35 cellular contexts compared by ENCODE assay signal in genomic region chr2:16587629-16588028, GRCh38.
"Had no signal": no experiment of that assay in that cellular context is flagged by ENCODE, and none has a peak within 500 bp of the region (broad histone marks: within the 10 kb centered on the region; RNA-seq: fewer than 3 reads in every experiment).

No MANE protein-coding gene starts in this region.

- H3K27ac ChIP-seq: adrenal gland, body of pancreas, brain microvascular endothelial cell, breast epithelium, VCaP had no signal

- H3K4me1 Mint-ChIP-seq: activated CD4-positive, alpha-beta T cell treated with anti-CD3 and anti-CD28 coated beads, Interleukin-2, amount 10 ng/mL, durations not matched to agents 24 days and 14 days; activated naive CD4-positive, alpha-beta T cell treated with anti-CD3 and anti-CD28 coated beads, Interleukin-2, amount 10 ng/mL, durations not matched to agents 7 days and 5 days; activated naive CD4-positive, alpha-beta T cell treated with anti-CD3 and anti-CD28 coated beads, Interleukin-2, amount 50 U/mL, for 24 hours; activated naive CD8-positive, alpha-beta T cell treated with anti-CD3 and anti-CD28 coated beads for 36 hours; activated T-helper 17 cell treated with anti-CD3 and anti-CD28 coated beads, Interleukin-2, amount 50 U/mL, for 72 hours had no signal

- H3K36me3 Mint-ChIP-seq: activated CD4-positive, alpha-beta memory T cell treated with anti-CD3 and anti-CD28 coated beads for 36 hours; activated naive CD4-positive, alpha-beta T cell treated with anti-CD3 and anti-CD28 coated beads, Interleukin-2, amount 10 ng/mL, durations not matched to agents 7 days and 5 days; activated naive CD4-positive, alpha-beta T cell treated with anti-CD3 and anti-CD28 coated beads, Interleukin-2, amount 50 U/mL, for 24 hours; activated naive CD8-positive, alpha-beta T cell treated with anti-CD3 and anti-CD28 coated beads for 36 hours had no signal

- FAIRE-seq: astrocyte, TTC549 had no signal

- H3K27me3 Mint-ChIP-seq: activated B cell treated with CpG ODN at 0.5 μM for 24 hours; activated CD4-positive, alpha-beta T cell treated with anti-CD3 and anti-CD28 coated beads, Interleukin-2, amount 10 ng/mL, durations not matched to agents 24 days and 14 days; activated naive CD4-positive, alpha-beta T cell treated with anti-CD3 and anti-CD28 coated beads, Interleukin-2, amount 10 ng/mL, durations not matched to agents 7 days and 5 days had no signal

- H3K9me3 Mint-ChIP-seq: activated CD4-positive, alpha-beta memory T cell treated with anti-CD3 and anti-CD28 coated beads for 36 hours; activated CD4-positive, alpha-beta T cell treated with anti-CD3 and anti-CD28 coated beads, Interleukin-2, amount 10 ng/mL, durations not matched to agents 24 days and 14 days; activated CD8-positive, alpha-beta T cell treated with anti-CD3 and anti-CD28 coated beads for 36 hours; activated naive CD4-positive, alpha-beta T cell treated with anti-CD3 and anti-CD28 coated beads, Interleukin-2, amount 10 ng/mL, durations not matched to agents 7 days and 5 days; activated naive CD4-positive, alpha-beta T cell treated with anti-CD3 and anti-CD28 coated beads, Interleukin-2, amount 50 U/mL, for 24 hours; activated naive CD8-positive, alpha-beta T cell treated with anti-CD3 and anti-CD28 coated beads for 36 hours; activated T-cell treated with anti-CD3 and anti-CD28 coated beads, Interleukin-2, amount 50 U/mL, for 4 hours; activated T-helper 1 cell treated with anti-CD3 and anti-CD28 coated beads, Interleukin-12 subunit alpha, Interleukin-12 subunit beta, Interleukin-2, Interleukin-4 antibody, amounts not matched to agents 30 ng/mL and 10 ng/mL and 1 ng/mL, durations not matched to agents 14 hours and 24 hours and 36 hours; activated T-helper 17 cell treated with anti-CD3 and anti-CD28 coated beads, Interleukin-2, amount 50 U/mL, for 72 hours; T-helper 1 cell treated with Interleukin-12 subunit alpha and Interleukin-12 subunit beta and Interleukin-4 antibody, amounts not matched to agents 30 μg/mL and 1 μg/mL, for 36 hours; T-helper 2 cell treated with Interferon-gamma antibody and Interleukin-4, amounts not matched to agents 5 μg/mL and 100 μg/mL, for 36 hours had no signal

- H3K27me3 ChIP-seq: adrenal gland, body of pancreas, brain microvascular endothelial cell, breast epithelium had no signal

- DNase-seq: activated B cell treated with CpG ODN at 0.5 μM for 24 hours; activated CD4-positive, alpha-beta memory T cell treated with anti-CD3 and anti-CD28 coated beads for 36 hours; activated CD4-positive, alpha-beta T cell treated with anti-CD3 and anti-CD28 coated beads, Interleukin-2, amount 10 ng/mL, durations not matched to agents 24 days and 14 days; activated CD4-positive, alpha-beta T cell treated with anti-CD3 and anti-CD28 coated beads, Interleukin-2, amount 50 U/mL, for 1 hour; activated CD4-positive, alpha-beta T cell treated with anti-CD3 and anti-CD28 coated beads, Interleukin-2, amount 50 U/mL, for 4 hours; activated CD4-positive, CD25-positive, alpha-beta regulatory T cell treated with anti-CD3 and anti-CD28 coated beads, Interleukin-2, amount 50 U/mL, for 72 hours; activated CD8-positive, alpha-beta memory T cell treated with anti-CD3 and anti-CD28 coated beads, Interleukin-2, amount 50 U/mL, for 4 hours; activated CD8-positive, alpha-beta T cell treated with anti-CD3 and anti-CD28 coated beads for 36 hours; activated effector memory CD4-positive, alpha-beta T cell treated with anti-CD3 and anti-CD28 coated beads, Interleukin-2, amount 50 U/mL, for 16 hours; activated gamma-delta T cell treated with Interleukin-2 at 50 U/mL for 16 hours; activated naive CD4-positive, alpha-beta T cell treated with anti-CD3 and anti-CD28 coated beads, Interleukin-2, amount 10 ng/mL, durations not matched to agents 7 days and 5 days; activated naive CD4-positive, alpha-beta T cell treated with Interleukin-2 at 50 U/mL for 16 hours; activated naive CD8-positive, alpha-beta T cell treated with anti-CD3 and anti-CD28 coated beads for 36 hours; activated T-cell treated with anti-CD3 and anti-CD28 coated beads for 4 hours; activated T-cell treated with anti-CD3 and anti-CD28 coated beads, Interleukin-2, amount 50 U/mL, for 1 hour; activated T-cell treated with anti-CD3 and anti-CD28 coated beads, Interleukin-2, amount 50 U/mL, for 4 hours; activated T-cell treated with anti-CD3 and anti-CD28 coated beads, Interleukin-2, amount 50 U/mL, for 72 hours; adrenal gland; amniotic stem cell; aorta; body of pancreas; brain microvascular endothelial cell; central memory CD4-positive, alpha-beta T cell; T-helper 1 cell; T-helper 2 cell; T-helper 9 cell had no signal

- H3K36me3 ChIP-seq: adrenal gland, brain microvascular endothelial cell, breast epithelium had no signal

- H3K4me3 ChIP-seq: adrenal gland, body of pancreas, breast epithelium had no signal

- H3K9me3 ChIP-seq: adrenal gland, body of pancreas, breast epithelium had no signal

- H3K27ac Mint-ChIP-seq: activated B cell treated with CpG ODN at 0.5 μM for 24 hours; activated CD4-positive, alpha-beta memory T cell treated with anti-CD3 and anti-CD28 coated beads for 36 hours; activated CD4-positive, alpha-beta T cell treated with anti-CD3 and anti-CD28 coated beads, Interleukin-2, amount 10 ng/mL, durations not matched to agents 24 days and 14 days; activated CD8-positive, alpha-beta T cell treated with anti-CD3 and anti-CD28 coated beads for 36 hours; activated naive CD4-positive, alpha-beta T cell treated with anti-CD3 and anti-CD28 coated beads, Interleukin-2, amount 10 ng/mL, durations not matched to agents 7 days and 5 days; activated naive CD4-positive, alpha-beta T cell treated with anti-CD3 and anti-CD28 coated beads, Interleukin-2, amount 50 U/mL, for 24 hours; activated naive CD8-positive, alpha-beta T cell treated with anti-CD3 and anti-CD28 coated beads for 36 hours; activated T-cell treated with anti-CD3 and anti-CD28 coated beads, Interleukin-2, amount 50 U/mL, for 72 hours; activated T-helper 1 cell treated with anti-CD3 and anti-CD28 coated beads, Interleukin-12 subunit alpha, Interleukin-12 subunit beta, Interleukin-2, Interleukin-4 antibody, amounts not matched to agents 30 ng/mL and 10 ng/mL and 1 ng/mL, durations not matched to agents 14 hours and 24 hours and 36 hours; activated T-helper 17 cell treated with anti-CD3 and anti-CD28 coated beads, Interleukin-2, amount 50 U/mL, for 72 hours; T-helper 1 cell treated with Interleukin-12 subunit alpha and Interleukin-12 subunit beta and Interleukin-4 antibody, amounts not matched to agents 30 μg/mL and 1 μg/mL, for 36 hours; T-helper 2 cell treated with Interferon-gamma antibody and Interleukin-4, amounts not matched to agents 5 μg/mL and 100 μg/mL, for 36 hours had no signal

- H3K4me1 ChIP-seq: adrenal gland, body of pancreas, breast epithelium had no signal

- ATAC-seq: activated CD8-positive, alpha-beta T cell treated with anti-CD3 and anti-CD28 coated beads for 36 hours; activated T-cell treated with anti-CD3 and anti-CD28 coated beads, Interleukin-2, amount 50 U/mL, for 4 hours; activated T-cell treated with anti-CD3 and anti-CD28 coated beads, Interleukin-2, amount 50 U/mL, for 72 hours; activated T-helper 17 cell treated with anti-CD3 and anti-CD28 coated beads, Interleukin-2, amount 50 U/mL, for 72 hours; body of pancreas had no signal

- H3K4me3 Mint-ChIP-seq: activated B cell treated with CpG ODN at 0.5 μM for 24 hours; activated CD4-positive, alpha-beta memory T cell treated with anti-CD3 and anti-CD28 coated beads for 36 hours; activated CD4-positive, alpha-beta T cell treated with anti-CD3 and anti-CD28 coated beads, Interleukin-2, amount 10 ng/mL, durations not matched to agents 24 days and 14 days; activated CD8-positive, alpha-beta T cell treated with anti-CD3 and anti-CD28 coated beads for 36 hours; activated naive CD4-positive, alpha-beta T cell treated with anti-CD3 and anti-CD28 coated beads, Interleukin-2, amount 10 ng/mL, durations not matched to agents 7 days and 5 days; activated naive CD4-positive, alpha-beta T cell treated with anti-CD3 and anti-CD28 coated beads, Interleukin-2, amount 50 U/mL, for 24 hours; activated naive CD8-positive, alpha-beta T cell treated with anti-CD3 and anti-CD28 coated beads for 36 hours; activated T-cell treated with anti-CD3 and anti-CD28 coated beads, Interleukin-2, amount 50 U/mL, for 4 hours; activated T-cell treated with anti-CD3 and anti-CD28 coated beads, Interleukin-2, amount 50 U/mL, for 72 hours; activated T-helper 1 cell treated with anti-CD3 and anti-CD28 coated beads, Interleukin-12 subunit alpha, Interleukin-12 subunit beta, Interleukin-2, Interleukin-4 antibody, amounts not matched to agents 30 ng/mL and 10 ng/mL and 1 ng/mL, durations not matched to agents 14 hours and 24 hours and 36 hours; activated T-helper 17 cell treated with anti-CD3 and anti-CD28 coated beads, Interleukin-2, amount 50 U/mL, for 72 hours; T-helper 1 cell treated with Interleukin-12 subunit alpha and Interleukin-12 subunit beta and Interleukin-4 antibody, amounts not matched to agents 30 μg/mL and 1 μg/mL, for 36 hours; T-helper 2 cell treated with Interferon-gamma antibody and Interleukin-4, amounts not matched to agents 5 μg/mL and 100 μg/mL, for 36 hours had no signal
